Comparison of ENCODE assay signal across 11 cellular contexts in genomic region chr14:91361236-91361811, GRCh38. TPM values are rescaled to one million over a fixed set of nuclear protein-coding genes. Genes with fewer than 3 reads are reported as not detected.
DNase-seq lines count a peak whose midpoint lies in the region; ATAC-seq and TF ChIP-seq lines count a peak whose summit lies in the region.
"Had no signal": no experiment of that assay in that cellular context is flagged by ENCODE, and none has a peak within 500 bp of the region (broad histone marks: within the 10 kb centered on the region; RNA-seq: fewer than 3 reads in every experiment).

No MANE protein-coding gene starts in this region.

- no peak overlapping the region for H3K4me3 Mint-ChIP-seq in natural killer cell treated with Interleukin-12 subunit alpha and Interleukin-12 subunit beta and Interleukin-15 and Interleukin-18, amount 100 ng/mL, for 72 hours

- ATAC-seq in natural killer cell treated with Interleukin-12 subunit alpha and Interleukin-12 subunit beta and Interleukin-15 and Interleukin-18, amount 100 ng/mL, for 72 hours: peak in 1 of 2 donors; percentile 57
- no peak for ATAC-seq in HG03521 (IDR thresholded peaks at IDR 0.05; ENCODE audit: unreplicated experiment)
- ATAC-seq in HG03571 (IDR thresholded peaks at IDR 0.05; ENCODE audit: unreplicated experiment): no peak

- no peak for TF ChIP-seq CTCF in cardiac fibroblast (IDR thresholded peaks at IDR 0.05; ENCODE audit: low read depth, low read length)

- no peaks in the 10 kb centered on the region for H3K27me3 Mint-ChIP-seq in natural killer cell treated with Interleukin-12 subunit alpha and Interleukin-12 subunit beta and Interleukin-15 and Interleukin-18, amount 100 ng/mL, for 72 hours

- no peak overlapping the region for H3K4me3 ChIP-seq in cardiac fibroblast (replicated peaks in 1 of 2; ENCODE audit: low read depth in 2 of 2, low read length in 2 of 2)

- DNase-seq in Daoy (ENCODE audit: low read depth): peak; percentile 46
- peak; percentile 59 for DNase-seq in NCI-H510A treated with DMSO at 0.1 percent for 48 hours (lab: John Stamatoyannopoulos, UW)
- peak; percentile 45 to 69 for DNase-seq in cardiac fibroblast (ENCODE audit: low read depth in 2 of 2)
- DNase-seq in natural killer cell treated with Interleukin-12 subunit alpha and Interleukin-12 subunit beta and Interleukin-15 and Interleukin-18, amount 100 ng/mL, for 72 hours (ENCODE audit: low spot score): peak; percentile 53
- DNase-seq in germinal center (ENCODE audit: low spot score): no peak
- DNase-seq in SHP77 treated with DMSO at 0.1 percent for 48 hours (lab: John Stamatoyannopoulos, UW): no peak
- DNase-seq: Karpas-422, mesendoderm, T-helper 2 cell had no signal

- peaks cover 43 to 51% of the 10 kb centered on the region in 2 donors for H3K4me1 Mint-ChIP-seq in natural killer cell treated with Interleukin-12 subunit alpha and Interleukin-12 subunit beta and Interleukin-15 and Interleukin-18, amount 100 ng/mL, for 72 hours (ENCODE audit: low read depth in 2 of 2)

- peak overlapping the region; percentile 73 to 87 for H3K27ac Mint-ChIP-seq in natural killer cell treated with Interleukin-12 subunit alpha and Interleukin-12 subunit beta and Interleukin-15 and Interleukin-18, amount 100 ng/mL, for 72 hours

- no peaks in the 10 kb centered on the region for H3K36me3 Mint-ChIP-seq in natural killer cell treated with Interleukin-12 subunit alpha and Interleukin-12 subunit beta and Interleukin-15 and Interleukin-18, amount 100 ng/mL, for 72 hours

- H3K9me3 Mint-ChIP-seq in natural killer cell treated with Interleukin-12 subunit alpha and Interleukin-12 subunit beta and Interleukin-15 and Interleukin-18, amount 100 ng/mL, for 72 hours: no peaks in the 10 kb centered on the region

RNA-seq across cellular contexts. Expression of gene CCDC88C, which starts 56.3 kb away (rescaled TPM):
- 6.1 and 7.2 TPM in 2 replicates for total RNA-seq in Daoy (2014; rRNA removed; shearing (Covaris generic))
- 100 to 1,000 TPM; 103 to 175 TPM for total RNA-seq in natural killer cell treated with Interleukin-12 subunit alpha and Interleukin-12 subunit beta and Interleukin-15 and Interleukin-18, amount 100 ng/mL, for 72 hours

Comparison
In these comparisons a context has a peak if more than half of its experiments do, and no peak if none do; other contexts are left out.
1. DNase-seq: peak in Daoy (single experiment), NCI-H510A treated with DMSO at 0.1 percent for 48 hours (single experiment), cardiac fibroblast (2 of 2) and natural killer cell treated with Interleukin-12 subunit alpha and Interleukin-12 subunit beta and Interleukin-15 and Interleukin-18, amount 100 ng/mL, for 72 hours (single experiment); none in germinal center (single experiment) and SHP77 treated with DMSO at 0.1 percent for 48 hours (single experiment).
2. RNA of gene CCDC88C, which starts 56.3 kb away (total RNA-seq): 103 to 175 TPM in natural killer cell treated with Interleukin-12 subunit alpha and Interleukin-12 subunit beta and Interleukin-15 and Interleukin-18, amount 100 ng/mL, for 72 hours; 6.1 to 7.2 TPM in Daoy; every median in the first group is over 10 times any median in the second.